ENCODE assay signal across 17 cellular contexts in genomic region chr5:168649306-168649705, GRCh38.
DNase-seq lines count a peak whose midpoint lies in the region; ATAC-seq, FAIRE-seq and TF ChIP-seq lines count a peak whose summit lies in the region.
"Had no signal": no experiment of that assay in that cellular context is flagged by ENCODE, and none has a peak within 500 bp of the region (broad histone marks: within the 10 kb centered on the region; RNA-seq: fewer than 3 reads in every experiment).

No MANE protein-coding gene starts in this region.

- no peak for TF ChIP-seq CTCF in A549 (IDR thresholded peaks at IDR 0.05)

- H3K4me1 ChIP-seq in A549: peaks cover 15% of the 10 kb centered on the region; the same call in 2 of the 3 replicates
- H3K4me1 ChIP-seq: HAP-1 had no signal

- no peak overlapping the region for H3K4me2 ChIP-seq in A549
- H3K4me2 ChIP-seq: PC-9 had no signal

- TF ChIP-seq RAD21 in A549 (conservative IDR thresholded peaks at IDR 0.05 in 1 of 2, IDR thresholded peaks at IDR 0.05 in 1 of 2): no peak

- no peak for TF ChIP-seq POLR2A in A549 (IDR thresholded peaks at IDR 0.05; ENCODE audit: low read length)

- intact Hi-C loops in head of caudate nucleus (cut with DNase I) (no loop called here), posterior cingulate gyrus (cut with DNase I) (no loop called here)

- no peak for TF ChIP-seq EP300 in A549 (IDR thresholded peaks at IDR 0.05)

- WGBS in A549 (ENCODE audit: missing lambda C conversion rate): 77% methylated on average over 2 of the region's 2 CpGs

- no peak overlapping the region for H3K27ac ChIP-seq in A549
- H3K27ac ChIP-seq: PC-9 had no signal

- FAIRE-seq in A549 (lab: Jason Lieb, UNC): no peak

- no peak overlapping the region for H3K4me3 ChIP-seq in A549
- H3K4me3 ChIP-seq: HAP-1, PC-9 had no signal

- POLR2A ChIA-PET in A549 (lab: Yijun Ruan, JAX): no interaction called here

- H3K9me3 ChIP-seq in A549: peaks cover 9% of the 10 kb centered on the region; the same call in 1 of the 3 replicates
- H3K9me3 ChIP-seq: HAP-1 had no signal

- CTCF ChIA-PET in A549 (lab: Yijun Ruan, JAX): no interaction called here

- ATAC-seq in A549: no peak
- ATAC-seq: Right ventricle myocardium inferior, SK-N-SH treated with all-trans-retinoic acid at 6 μM for 48 hours had no signal

- no peak for DNase-seq in A549 (ENCODE audit: low read depth in 1 of 2, low spot score in 1 of 2)
- DNase-seq in ELR (ENCODE audit: low read depth): peak; percentile 3
- peak; percentile 28 for DNase-seq in amniotic epithelial cell (ENCODE audit: low read depth)
- peak in 22 of 42 donors; percentile 11 to 68 (median 30) for DNase-seq in head of caudate nucleus
- DNase-seq in ecto neural progenitor cell (ENCODE audit: low spot score): no peak
- DNase-seq in NOMO-1 (lab: John Stamatoyannopoulos, UW; ENCODE audit: unreplicated experiment in 2 of 2): no peak
- no peak for DNase-seq in posterior cingulate gyrus
- DNase-seq: C1 segment of cervical spinal cord, DMS 273 treated with DMSO at 0.1 percent for 48 hours, NCI-H1436 treated with DMSO at 0.1 percent for 48 hours, NCI-H2081 treated with DMSO at 0.1 percent for 48 hours, NCI-H345, NCI-H526 treated with DMSO at 0.1 percent for 48 hours, PC-9 had no signal

TF ChIP-seq in A549, 52 proteins besides CTCF, POLR2A, EP300 and RAD21:
- no peak for TF ChIP-seq HEYL (CRISPR knock-in tag; IDR thresholded peaks at IDR 0.05)
- peak; percentile 3 for TF ChIP-seq MAFK (IDR thresholded peaks at IDR 0.05; ENCODE audit: partially characterized antibody)
TF ChIP-seq in A549: peak in this region for 1.

Comparison
In these comparisons a context has a peak if more than half of its experiments do, and no peak if none do; other contexts are left out.
1. DNase-seq: peak in ELR (single experiment), amniotic epithelial cell (single experiment) and head of caudate nucleus (22 of 42); none in A549 (0 of 2), ecto neural progenitor cell (single experiment), NOMO-1 (0 of 2) and posterior cingulate gyrus (0 of 10).